ENCODE assay signal across 22 cellular contexts in the genomic region with DNA sequence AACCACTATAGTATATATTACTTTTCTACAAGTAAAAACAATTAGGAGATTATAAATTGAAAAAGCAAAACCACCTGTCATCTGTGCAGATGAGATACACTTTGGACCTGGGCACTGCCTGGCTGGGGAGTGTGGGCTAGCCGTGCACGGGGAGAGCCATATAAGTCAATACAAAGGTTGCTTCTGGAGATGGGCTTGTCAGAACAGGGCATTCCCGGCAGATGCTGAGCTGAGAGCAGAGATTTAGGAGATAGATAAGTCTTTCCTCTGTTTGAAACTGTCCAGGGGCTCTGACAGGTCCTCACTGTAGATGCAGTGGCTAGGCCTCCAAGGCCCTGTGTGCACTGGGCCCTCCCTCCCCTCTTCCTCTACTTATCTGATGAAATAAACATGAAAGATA. TPM values are rescaled to one million over a fixed set of nuclear protein-coding genes. Genes with fewer than 3 reads are reported as not detected.
DNase-seq lines count a peak whose midpoint lies in the region; FAIRE-seq and TF ChIP-seq lines count a peak whose summit lies in the region.
"Had no signal": no experiment of that assay in that cellular context is flagged by ENCODE, and none has a peak within 500 bp of the region (broad histone marks: within the 10 kb centered on the region; RNA-seq: fewer than 3 reads in every experiment).

No MANE protein-coding gene starts in this region.

- H3K27ac ChIP-seq in SK-N-SH (ENCODE audit: low read depth in 2 of 2, low read length in 1 of 2) (peak overlapping the region in 1 of 2 experiments; percentile 11; a peak in 1 of 4 replicates), esophagus muscularis mucosa (replicated peaks in 1 of 4) (no peak overlapping the region), small intestine (ENCODE audit: low read depth in 1 of 2, low read length in 1 of 2) (peak overlapping the region; percentile 76 to 80)
- H3K27ac ChIP-seq: GM23248, HL-60, SJCRH30 had no signal

- H3K4me3 ChIP-seq in SK-N-SH (ENCODE audit: low read depth in 2 of 2, low read length in 1 of 2) (no peak overlapping the region), esophagus muscularis mucosa (no peak overlapping the region), small intestine (ENCODE audit: low read depth in 1 of 2, low read length in 2 of 2) (no peak overlapping the region)
- H3K4me3 ChIP-seq: GM23248, HAP-1, SJCRH30 had no signal

- H3K9me3 ChIP-seq in SK-N-SH (no peaks in the 10 kb centered on the region), esophagus muscularis mucosa (no peaks in the 10 kb centered on the region), small intestine (ENCODE audit: control insufficient read depth, low read depth) (no peaks in the 10 kb centered on the region)
- H3K9me3 ChIP-seq: HAP-1, SJCRH30 had no signal

- TF ChIP-seq CTCF in SK-N-SH (IDR thresholded peaks at IDR 0.05), result no peak
- TF ChIP-seq CTCF in esophagus muscularis mucosa (IDR thresholded peaks at IDR 0.05), result no peak

- intact Hi-C loops in esophagus muscularis mucosa (cut with DNase I), result no loop called here

- H3K4me2 ChIP-seq in SK-N-SH, result no peak overlapping the region

- H4K20me1 ChIP-seq in SK-N-SH (ENCODE audit: insufficient read depth), result no peaks in the 10 kb centered on the region

- 71% methylated on average over 3 of the region's 3 CpGs for WGBS in SK-N-SH (ENCODE audit: low lambda C conversion rate)
- 74% methylated on average over 3 of the region's 3 CpGs for WGBS in esophagus muscularis mucosa
- 18 to 52% (median 47%) methylated on average over 3 of the region's 3 CpGs for WGBS in small intestine, 3 donors

- TF ChIP-seq EP300 in SK-N-SH (IDR thresholded peaks at IDR 0.05; ENCODE audit: borderline replicate concordance in 1 of 2, low read depth in 1 of 2, low read length in 1 of 2) (peak in 1 of 2 experiments; percentile 52; a peak in 1 of 4 replicates), esophagus muscularis mucosa (IDR thresholded peaks at IDR 0.05) (no peak)

- H3K9me2 ChIP-seq in SK-N-SH, result no peaks in the 10 kb centered on the region

- no peaks in the 10 kb centered on the region for H3F3A ChIP-seq in SK-N-SH (replicated peaks; ENCODE audit: insufficient read depth)

- H3K4me1 ChIP-seq in SK-N-SH (ENCODE audit: control insufficient read depth in 1 of 2, insufficient read depth in 2 of 2, low read depth in 1 of 2, low read length in 1 of 2) (peaks cover 0 to 32% of the 10 kb centered on the region in 2 experiments; a peak in 1 of 4 replicates), esophagus muscularis mucosa (peaks cover 14 to 25% (median 22%) of the 10 kb centered on the region in 4 donors), small intestine (ENCODE audit: control insufficient read depth in 2 of 2, insufficient read depth in 1 of 2, low read depth in 1 of 2, low read length in 1 of 2) (peaks cover 18 to 19% of the 10 kb centered on the region in 2 donors)
- H3K4me1 ChIP-seq: HAP-1, SJCRH30 had no signal

- POLR2A ChIA-PET in SK-N-SH (lab: Yijun Ruan, JAX), result no interaction called here

- H3K9ac ChIP-seq in SK-N-SH, result no peak overlapping the region
- H3K9ac ChIP-seq: GM23248 had no signal

- peak; percentile 27 for DNase-seq in ELF-1 (ENCODE audit: low read depth, low spot score)
- peak; percentile 49 for DNase-seq in SK-N-SH
- DNase-seq in esophagus muscularis mucosa (ENCODE audit: extremely low spot score), result peak; percentile 62
- DNase-seq in small intestine, result peak; percentile 92
- no peak for DNase-seq in activated naive CD4-positive, alpha-beta T cell treated with anti-CD3 and anti-CD28 coated beads, Interleukin-2, amount 50 U/mL, for 16 hours
- DNase-seq in NCI-H2107 treated with DMSO at 0.1 percent for 48 hours (lab: John Stamatoyannopoulos, UW; ENCODE audit: unreplicated experiment), result no peak
- DNase-seq in KG1 (lab: John Stamatoyannopoulos, UW), result no peak
- DNase-seq: DND-41, IMR-90, MM.1S, NCI-H1092, NCI-H1436 treated with DMSO at 0.1 percent for 48 hours, NCI-H2029, NCI-H510A treated with DMSO at 0.1 percent for 48 hours, NCI-H82, SJCRH30, SW 1271 had no signal

- CTCF ChIA-PET in SK-N-SH (lab: Yijun Ruan, JAX), result interaction anchor here (2.5 kb wide), 1 partner anchor 160 kb away, joined by 11 read pairs; no protein-coding TSS in a partner anchor

- no peaks in the 10 kb centered on the region for H3K27me3 ChIP-seq in SK-N-SH (ENCODE audit: insufficient read depth)
- H3K27me3 ChIP-seq in esophagus muscularis mucosa, result no peaks in the 10 kb centered on the region
- H3K27me3 ChIP-seq in small intestine (ENCODE audit: control insufficient read depth in 2 of 2, insufficient read depth in 2 of 2, low read length in 2 of 2), result no peaks in the 10 kb centered on the region
- H3K27me3 ChIP-seq: SJCRH30 had no signal

- no peak overlapping the region for H2AFZ ChIP-seq in SK-N-SH (ENCODE audit: low read depth)
- H2AFZ ChIP-seq: GM23248 had no signal

- TF ChIP-seq RAD21 in SK-N-SH (IDR thresholded peaks at IDR 0.05; ENCODE audit: low read length), result no peak

- FAIRE-seq in small intestine (lab: Jason Lieb, UNC), result no peak
- FAIRE-seq: G401.6, GM19239 had no signal

- no peak for TF ChIP-seq POLR2A in esophagus muscularis mucosa (IDR thresholded peaks at IDR 0.05; ENCODE audit: low read depth)

- H3K36me3 ChIP-seq in SK-N-SH (replicated peaks in 1 of 2; ENCODE audit: control insufficient read depth in 1 of 2, insufficient read depth in 2 of 2, low read length in 1 of 2) (no peaks in the 10 kb centered on the region), esophagus muscularis mucosa (no peaks in the 10 kb centered on the region), small intestine (ENCODE audit: control insufficient read depth in 2 of 2, insufficient read depth in 2 of 2, low read length in 2 of 2) (no peaks in the 10 kb centered on the region)
- H3K36me3 ChIP-seq: HAP-1, SJCRH30 had no signal

- no peaks in the 10 kb centered on the region for H3K79me2 ChIP-seq in SK-N-SH (ENCODE audit: insufficient read depth)

TF ChIP-seq in SK-N-SH, 30 proteins besides CTCF, POLR2A, EP300 and RAD21:
- TF ChIP-seq YY1 (IDR thresholded peaks at IDR 0.05; ENCODE audit: low read depth), result no peak
- TF ChIP-seq GATA2 (CRISPR knock-in tag; IDR thresholded peaks at IDR 0.05), result peak; percentile 82
- TF ChIP-seq JUND (IDR thresholded peaks at IDR 0.05), result no peak
- peak; percentile 19; the same call in 1 of the 2 replicates for TF ChIP-seq MXI1 (IDR thresholded peaks at IDR 0.05; ENCODE audit: low read depth, low read length)

RNA-seq across cellular contexts. Expression of a gene that starts 34.5 kb away (rescaled TPM):
- polyA plus RNA-seq in SK-N-SH (2012; rRNA removed) (83.4 and 113 TPM in 2 replicates), small intestine (100 to 1,000 TPM; 151 to 172 (median 172) TPM)
- 102 and 104 TPM in 2 replicates for polyA plus RNA-seq in SK-N-SH (2012; cell fraction: cytosol; rRNA removed)
- polyA plus RNA-seq in SK-N-SH (2012; cell fraction: nucleus; rRNA removed), result 45.4 and 83.9 TPM in 2 replicates
- 100 to 1,000 TPM in 3 of 4 donors, 10 to 100 TPM in 1; 94.4 to 139 (median 120) TPM for total RNA-seq in esophagus muscularis mucosa

Comparison
In these comparisons a context has a peak if more than half of its experiments do, and no peak if none do; other contexts are left out.
1. DNase-seq: peak in ELF-1 (single experiment), SK-N-SH (single experiment), esophagus muscularis mucosa (single experiment) and small intestine (single experiment); none in activated naive CD4-positive, alpha-beta T cell treated with anti-CD3 and anti-CD28 coated beads, Interleukin-2, amount 50 U/mL, for 16 hours (single experiment), NCI-H2107 treated with DMSO at 0.1 percent for 48 hours (single experiment) and KG1 (single experiment).
2. H3K27ac ChIP-seq: peak in small intestine (2 of 2); none in esophagus muscularis mucosa (0 of 4).